ENCODE assay signal across 1 cellular context in genomic region chr9:136328622-136329041, GRCh38.
TF ChIP-seq lines count a peak whose summit lies in the region.

No MANE protein-coding gene starts in this region.

TF ChIP-seq in HEK293, 187 proteins besides CTCF, POLR2A, EP300 and RAD21 (continued from another document):
- TF ChIP-seq PATZ1 (tag by site-specific recombination; IDR thresholded peaks at IDR 0.05) (peak; percentile 43), ZBTB1 (tag by site-specific recombination; IDR thresholded peaks at IDR 0.05) (no peak), ZNF10 (tag by site-specific recombination; IDR thresholded peaks at IDR 0.05) (no peak), ZBTB20 (tag by site-specific recombination; IDR thresholded peaks at IDR 0.05) (peak; percentile 60; the same call in 1 of the 2 replicates), ZNF398 (tag by site-specific recombination; IDR thresholded peaks at IDR 0.05) (no peak), GLIS2 (tag by site-specific recombination; IDR thresholded peaks at IDR 0.05) (peak; percentile 7; the same call in 1 of the 2 replicates), SP2 (tag by site-specific recombination; IDR thresholded peaks at IDR 0.05) (0 out of 2 replicates have a peak, but pooled peaks have one; percentile 10), ZBTB48 (tag by site-specific recombination; IDR thresholded peaks at IDR 0.05) (peak; percentile 80)
- TF ChIP-seq, protein P1, sequence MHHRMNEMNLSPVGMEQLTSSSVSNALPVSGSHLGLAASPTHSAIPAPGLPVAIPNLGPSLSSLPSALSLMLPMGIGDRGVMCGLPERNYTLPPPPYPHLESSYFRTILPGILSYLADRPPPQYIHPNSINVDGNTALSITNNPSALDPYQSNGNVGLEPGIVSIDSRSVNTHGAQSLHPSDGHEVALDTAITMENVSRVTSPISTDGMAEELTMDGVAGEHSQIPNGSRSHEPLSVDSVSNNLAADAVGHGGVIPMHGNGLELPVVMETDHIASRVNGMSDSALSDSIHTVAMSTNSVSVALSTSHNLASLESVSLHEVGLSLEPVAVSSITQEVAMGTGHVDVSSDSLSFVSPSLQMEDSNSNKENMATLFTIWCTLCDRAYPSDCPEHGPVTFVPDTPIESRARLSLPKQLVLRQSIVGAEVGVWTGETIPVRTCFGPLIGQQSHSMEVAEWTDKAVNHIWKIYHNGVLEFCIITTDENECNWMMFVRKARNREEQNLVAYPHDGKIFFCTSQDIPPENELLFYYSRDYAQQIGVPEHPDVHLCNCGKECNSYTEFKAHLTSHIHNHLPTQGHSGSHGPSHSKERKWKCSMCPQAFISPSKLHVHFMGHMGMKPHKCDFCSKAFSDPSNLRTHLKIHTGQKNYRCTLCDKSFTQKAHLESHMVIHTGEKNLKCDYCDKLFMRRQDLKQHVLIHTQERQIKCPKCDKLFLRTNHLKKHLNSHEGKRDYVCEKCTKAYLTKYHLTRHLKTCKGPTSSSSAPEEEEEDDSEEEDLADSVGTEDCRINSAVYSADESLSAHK (tag by site-specific recombination; IDR thresholded peaks at IDR 0.05), result peak; percentile 68; the same call in 1 of the 2 replicates
